23 cellular contexts compared by ENCODE assay signal in the genomic region with DNA sequence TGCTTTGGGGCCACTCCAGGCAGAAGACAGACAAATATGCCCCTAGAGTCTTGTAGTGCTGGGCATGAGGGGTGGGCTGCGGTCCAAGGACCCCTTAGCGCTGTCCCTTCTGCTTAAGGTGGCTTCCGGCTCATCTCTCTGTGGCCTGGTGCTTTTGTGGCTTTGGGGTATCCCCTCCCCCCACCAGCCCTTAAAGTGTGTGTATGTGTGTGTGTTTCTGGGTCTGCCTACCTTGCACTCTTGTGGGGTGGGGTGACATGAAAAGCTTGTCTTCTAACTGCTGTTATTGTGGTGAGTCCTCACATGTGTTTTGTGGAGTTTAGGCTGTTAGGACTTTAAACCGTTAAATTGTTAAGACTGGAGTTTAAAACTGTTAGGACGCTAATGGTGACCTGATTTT. TPM values are rescaled to one million over a fixed set of nuclear protein-coding genes. Genes with fewer than 3 reads are reported as not detected.
A peak's percentile ranks its signal among the peaks of the same experiment; 100 is the strongest.
DNase-seq lines count a peak whose midpoint lies in the region; ATAC-seq lines count a peak whose summit lies in the region.
"Had no signal": no experiment of that assay in that cellular context is flagged by ENCODE, and none has a peak within 500 bp of the region (broad histone marks: within the 10 kb centered on the region; RNA-seq: fewer than 3 reads in every experiment).

No MANE protein-coding gene starts in this region.

- H3K4me3 Mint-ChIP-seq in CD4-positive, CD25-positive, alpha-beta regulatory T cell: peak overlapping the region in 3 of 4 donors; percentile 2 to 42 (median 13)
- peak overlapping the region; percentile 29 for H3K4me3 Mint-ChIP-seq in activated naive CD8-positive, alpha-beta T cell treated with anti-CD3 and anti-CD28 coated beads for 36 hours
- peak overlapping the region; percentile 47 for H3K4me3 Mint-ChIP-seq in natural killer cell treated with Interleukin-12 subunit alpha and Interleukin-12 subunit beta and Interleukin-15 and Interleukin-18, amount 100 ng/mL, for 72 hours
- H3K4me3 Mint-ChIP-seq: IgD-negative memory B cell had no signal

- H4K20me1 ChIP-seq in GM23248 (ENCODE audit: insufficient read depth): peaks cover 28% of the 10 kb centered on the region; the same call in 1 of the 2 replicates

- H3K4me3 ChIP-seq in CD4-positive, CD25-positive, alpha-beta regulatory T cell (ENCODE audit: low read depth, low read length): no peak overlapping the region
- no peak overlapping the region for H3K4me3 ChIP-seq in GM23248
- H3K4me3 ChIP-seq: cardiac muscle cell, SJSA1 had no signal

- no peak overlapping the region for H3K4me2 ChIP-seq in GM23248 (ENCODE audit: unreplicated experiment)

- H3K79me2 ChIP-seq in GM23248 (ENCODE audit: insufficient read depth): peaks cover 100% of the 10 kb centered on the region

- peaks cover 25 to 66% (median 58%) of the 10 kb centered on the region in 4 donors for H3K4me1 Mint-ChIP-seq in CD4-positive, CD25-positive, alpha-beta regulatory T cell
- H3K4me1 Mint-ChIP-seq in activated naive CD8-positive, alpha-beta T cell treated with anti-CD3 and anti-CD28 coated beads for 36 hours: peaks cover 49% of the 10 kb centered on the region
- H3K4me1 Mint-ChIP-seq in natural killer cell treated with Interleukin-12 subunit alpha and Interleukin-12 subunit beta and Interleukin-15 and Interleukin-18, amount 100 ng/mL, for 72 hours (ENCODE audit: low read depth in 2 of 2): peaks cover 54 to 55% of the 10 kb centered on the region in 2 donors

- H3K9me2 ChIP-seq in GM23248 (ENCODE audit: insufficient read depth): no peaks in the 10 kb centered on the region

- no peak overlapping the region for H2AFZ ChIP-seq in GM23248

- peak in 1 of 3 donors; percentile 48 for DNase-seq in CD4-positive, CD25-positive, alpha-beta regulatory T cell
- DNase-seq in GM23248 (no peak), AG20443 (ENCODE audit: low spot score) (no peak)
- peak; percentile 17 for DNase-seq in activated naive CD8-positive, alpha-beta T cell treated with anti-CD3 and anti-CD28 coated beads for 36 hours
- no peak for DNase-seq in natural killer cell treated with Interleukin-12 subunit alpha and Interleukin-12 subunit beta and Interleukin-15 and Interleukin-18, amount 100 ng/mL, for 72 hours (ENCODE audit: low spot score)
- DNase-seq: activated CD4-positive, alpha-beta T cell treated with anti-CD3 and anti-CD28 coated beads for 1 hour; activated CD8-positive, alpha-beta memory T cell treated with anti-CD3 and anti-CD28 coated beads, Interleukin-2, amount 50 U/mL, for 48 hours; effector CD8-positive, alpha-beta T cell; GF-D8; NCI-H1048; NCI-H2107; NCI-H524 treated with DMSO at 0.1 percent for 48 hours; occipital lobe; OCI-M1; stimulated activated CD4-positive, alpha-beta T cell treated with anti-CD3 and anti-CD28 coated beads, Interleukin-2, amount 100 ng/mL, for 24 hours; substantia nigra; T-helper 9 cell had no signal

- WGBS in GM23248 (ENCODE audit: low coverage in 1 of 2, low lambda C conversion rate in 2 of 2, missing lambda C conversion rate in 2 of 2), 2 experiments: 53 to 56% methylated on average over 5 of the region's 5 CpGs

- H3K27ac ChIP-seq in CD4-positive, CD25-positive, alpha-beta regulatory T cell (ENCODE audit: insufficient read depth, low read length, poor library complexity, severe bottlenecking): no peak overlapping the region
- 0 out of 2 replicates have a peak overlapping the region, but pooled peaks have one; percentile 0 for H3K27ac ChIP-seq in GM23248
- H3K27ac ChIP-seq: cardiac muscle cell, HL-60, SJSA1 had no signal

- no peaks in the 10 kb centered on the region for H3K27me3 ChIP-seq in CD4-positive, CD25-positive, alpha-beta regulatory T cell (ENCODE audit: control insufficient read depth, insufficient read depth, low read length)
- no peaks in the 10 kb centered on the region for H3K27me3 ChIP-seq in GM23248 (replicated peaks; ENCODE audit: insufficient read depth)
- H3K27me3 ChIP-seq: cardiac muscle cell, SJSA1 had no signal

- no peak overlapping the region for H3K9ac ChIP-seq in GM23248

- H3K27me3 Mint-ChIP-seq in CD4-positive, CD25-positive, alpha-beta regulatory T cell: no peaks in the 10 kb centered on the region
- H3K27me3 Mint-ChIP-seq in activated naive CD8-positive, alpha-beta T cell treated with anti-CD3 and anti-CD28 coated beads for 36 hours: no peaks in the 10 kb centered on the region
- no peaks in the 10 kb centered on the region for H3K27me3 Mint-ChIP-seq in natural killer cell treated with Interleukin-12 subunit alpha and Interleukin-12 subunit beta and Interleukin-15 and Interleukin-18, amount 100 ng/mL, for 72 hours
- H3K27me3 Mint-ChIP-seq: IgD-negative memory B cell had no signal

- H3K9me3 ChIP-seq in CD4-positive, CD25-positive, alpha-beta regulatory T cell (ENCODE audit: control insufficient read depth in 2 of 2, low read length in 2 of 2): no peaks in the 10 kb centered on the region
- H3K9me3 ChIP-seq in GM23248 (ENCODE audit: low read depth): no peaks in the 10 kb centered on the region
- H3K9me3 ChIP-seq: SJSA1 had no signal

- peaks cover 24% of the 10 kb centered on the region for H3K36me3 ChIP-seq in CD4-positive, CD25-positive, alpha-beta regulatory T cell (ENCODE audit: control insufficient read depth, insufficient read depth, low read length)
- H3K36me3 ChIP-seq in GM23248 (ENCODE audit: low read depth): peaks cover 19% of the 10 kb centered on the region

- H3K36me3 Mint-ChIP-seq in CD4-positive, CD25-positive, alpha-beta regulatory T cell: peaks cover 43% of the 10 kb centered on the region
- H3K36me3 Mint-ChIP-seq in activated naive CD8-positive, alpha-beta T cell treated with anti-CD3 and anti-CD28 coated beads for 36 hours: peaks cover 39% of the 10 kb centered on the region
- H3K36me3 Mint-ChIP-seq in natural killer cell treated with Interleukin-12 subunit alpha and Interleukin-12 subunit beta and Interleukin-15 and Interleukin-18, amount 100 ng/mL, for 72 hours: peaks cover 11% of the 10 kb centered on the region

- in situ Hi-C loops in GM23248 (cut with MboI): no loop called here

- no peaks in the 10 kb centered on the region for H3F3A ChIP-seq in GM23248 (ENCODE audit: insufficient read depth)

- no peak for ATAC-seq in CD4-positive, CD25-positive, alpha-beta regulatory T cell (ENCODE audit: low read depth in 2 of 2)
- peak; percentile 64 for ATAC-seq in natural killer cell treated with Interleukin-12 subunit alpha and Interleukin-12 subunit beta and Interleukin-15 and Interleukin-18, amount 100 ng/mL, for 72 hours
- ATAC-seq in GM18870 (IDR thresholded peaks at IDR 0.05; ENCODE audit: unreplicated experiment): no peak
- ATAC-seq in GM19328 (IDR thresholded peaks at IDR 0.05; ENCODE audit: unreplicated experiment): no peak

- peaks cover 25% of the 10 kb centered on the region for H3K4me1 ChIP-seq in CD4-positive, CD25-positive, alpha-beta regulatory T cell (ENCODE audit: control insufficient read depth, insufficient read depth, low read length, poor library complexity, severe bottlenecking)
- H3K4me1 ChIP-seq in GM23248 (ENCODE audit: insufficient read depth): peaks cover 19% of the 10 kb centered on the region
- H3K4me1 ChIP-seq: SJSA1 had no signal

- H3K27ac Mint-ChIP-seq in CD4-positive, CD25-positive, alpha-beta regulatory T cell: peak overlapping the region in 1 of 3 donors; percentile 49
- peak overlapping the region; percentile 68 for H3K27ac Mint-ChIP-seq in activated naive CD8-positive, alpha-beta T cell treated with anti-CD3 and anti-CD28 coated beads for 36 hours
- H3K27ac Mint-ChIP-seq in natural killer cell treated with Interleukin-12 subunit alpha and Interleukin-12 subunit beta and Interleukin-15 and Interleukin-18, amount 100 ng/mL, for 72 hours: peak overlapping the region; percentile 22 to 65
- H3K27ac Mint-ChIP-seq: IgD-negative memory B cell had no signal

- H3K9me3 Mint-ChIP-seq in CD4-positive, CD25-positive, alpha-beta regulatory T cell: no peaks in the 10 kb centered on the region
- H3K9me3 Mint-ChIP-seq in activated naive CD8-positive, alpha-beta T cell treated with anti-CD3 and anti-CD28 coated beads for 36 hours: no peaks in the 10 kb centered on the region
- no peaks in the 10 kb centered on the region for H3K9me3 Mint-ChIP-seq in natural killer cell treated with Interleukin-12 subunit alpha and Interleukin-12 subunit beta and Interleukin-15 and Interleukin-18, amount 100 ng/mL, for 72 hours
- H3K9me3 Mint-ChIP-seq: IgD-negative memory B cell had no signal

RNA-seq across cellular contexts. Expression of a gene that starts 23.6 kb away (rescaled TPM):
- total RNA-seq in CD4-positive, CD25-positive, alpha-beta regulatory T cell: 188 TPM
- 10 to 100 TPM; 34.9 to 54.1 (median 51.3) TPM for polyA plus RNA-seq in CD4-positive, CD25-positive, alpha-beta regulatory T cell
- total RNA-seq in GM23248 (2014; rRNA removed; shearing (Covaris generic)): 44.9 and 56.4 TPM in 2 replicates
- 97.5 and 105 TPM in 2 replicates for polyA plus RNA-seq in GM23248 (2016; fragmentation: Nextera tagmentation; extraction: Ambion mirVana)
- total RNA-seq in activated naive CD8-positive, alpha-beta T cell treated with anti-CD3 and anti-CD28 coated beads for 36 hours: 10 to 100 TPM; 82.7 to 86.1 TPM
- total RNA-seq in natural killer cell treated with Interleukin-12 subunit alpha and Interleukin-12 subunit beta and Interleukin-15 and Interleukin-18, amount 100 ng/mL, for 72 hours: 100 to 1,000 TPM; 114 to 120 TPM

Comparison
In these comparisons a context has a peak if more than half of its experiments do, and no peak if none do; other contexts are left out.
1. ATAC-seq: peak in natural killer cell treated with Interleukin-12 subunit alpha and Interleukin-12 subunit beta and Interleukin-15 and Interleukin-18, amount 100 ng/mL, for 72 hours (2 of 2); none in CD4-positive, CD25-positive, alpha-beta regulatory T cell (0 of 2), GM18870 (single experiment) and GM19328 (single experiment).
2. Peak in every context shown above with its lines, with median percentiles within 50 percentile points of each other: H3K4me3 Mint-ChIP-seq.